8 cellular contexts compared by ENCODE assay signal in genomic region chr22:33018232-33018864, GRCh38. TPM values are rescaled to one million over a fixed set of nuclear protein-coding genes. Genes with fewer than 3 reads are reported as not detected.
A peak's percentile ranks its signal among the peaks of the same experiment; 100 is the strongest.
DNase-seq lines count a peak whose midpoint lies in the region; ATAC-seq and TF ChIP-seq lines count a peak whose summit lies in the region.

No MANE protein-coding gene starts in this region.

- DNase-seq in AML-193 (lab: John Stamatoyannopoulos, UW) (peak; percentile 9 to 25), GM20000 (ENCODE audit: low spot score) (peak; percentile 66), adipocyte (ENCODE audit: low read depth) (peak; percentile 83), right atrium auricular region (ENCODE audit: low spot score) (peak; percentile 59), gastrocnemius medialis (no peak), NCI-H2081 (lab: John Stamatoyannopoulos, UW) (no peak)

- peak overlapping the region; percentile 57; the same call in 1 of the 2 replicates for H2AFZ ChIP-seq in OCI-LY3 (ENCODE audit: low read depth, low read length)

- 0 out of 2 replicates have a peak, but pooled peaks cover 2% of the 10 kb centered on the region for H3K4me1 ChIP-seq in OCI-LY3 (ENCODE audit: low read length)
- no peaks in the 10 kb centered on the region for H3K4me1 ChIP-seq in adipocyte (ENCODE audit: control insufficient read depth, insufficient read depth, low read length)
- H3K4me1 ChIP-seq in right atrium auricular region, result no peaks in the 10 kb centered on the region
- H3K4me1 ChIP-seq in gastrocnemius medialis, result no peaks in the 10 kb centered on the region

- H3K4me3 ChIP-seq in OCI-LY3 (ENCODE audit: low read length), result no peak overlapping the region
- no peak overlapping the region for H3K4me3 ChIP-seq in adipocyte (ENCODE audit: low read length)
- H3K4me3 ChIP-seq in right atrium auricular region, result no peak overlapping the region
- H3K4me3 ChIP-seq in gastrocnemius medialis, result no peak overlapping the region

- H3K27ac ChIP-seq in OCI-LY3 (ENCODE audit: low read length) (no peak overlapping the region), right atrium auricular region (no peak overlapping the region), gastrocnemius medialis (no peak overlapping the region)

- H3K4me2 ChIP-seq in OCI-LY3 (ENCODE audit: low read length), result no peak overlapping the region

- H3K79me2 ChIP-seq in OCI-LY3 (ENCODE audit: low read length), result no peaks in the 10 kb centered on the region

- ATAC-seq in gastrocnemius medialis (no peak), GM21619 (IDR thresholded peaks at IDR 0.05; ENCODE audit: unreplicated experiment) (no peak)

- intact Hi-C loops in gastrocnemius medialis (cut with DNase I; ENCODE audit: low total_unique reads), result no loop called here

- H4K20me1 ChIP-seq in OCI-LY3 (ENCODE audit: insufficient read depth, low read length), result no peaks in the 10 kb centered on the region

- peaks cover 18% of the 10 kb centered on the region for H3K27me3 ChIP-seq in OCI-LY3 (ENCODE audit: low read depth, low read length)
- peaks cover 19% of the 10 kb centered on the region for H3K27me3 ChIP-seq in adipocyte (replicated peaks; ENCODE audit: control insufficient read depth, insufficient read depth, low read length)
- no peaks in the 10 kb centered on the region for H3K27me3 ChIP-seq in right atrium auricular region
- no peaks in the 10 kb centered on the region for H3K27me3 ChIP-seq in gastrocnemius medialis

- in situ Hi-C loops in gastrocnemius medialis (cut with MboI; ENCODE audit: low sequenced_read_pairs in 4 of 4), result loop anchor here in 1 of 4 donors (25.0 kb wide), 1 partner anchor 1031 kb away; no protein-coding TSS in a partner anchor

- TF ChIP-seq CTCF in GM20000 (IDR thresholded peaks at IDR 0.05; ENCODE audit: extremely low read depth, missing control alignments), result peak; percentile 92
- peak; percentile 94 for TF ChIP-seq CTCF in OCI-LY3 (IDR thresholded peaks at IDR 0.05; ENCODE audit: low read depth, low read length)
- peak; percentile 87 to 89 for TF ChIP-seq CTCF in right atrium auricular region (IDR thresholded peaks at IDR 0.05)
- peak in 4 of 5 experiments; percentile 52 to 79 (median 68) for TF ChIP-seq CTCF in gastrocnemius medialis (IDR thresholded peaks at IDR 0.05 in 4 of 5, conservative IDR thresholded peaks at IDR 0.05 in 1 of 5)

- H3K36me3 ChIP-seq in OCI-LY3 (replicated peaks; ENCODE audit: low read depth, low read length) (no peaks in the 10 kb centered on the region), adipocyte (ENCODE audit: control insufficient read depth, insufficient read depth, low read length, severe bottlenecking) (no peaks in the 10 kb centered on the region), right atrium auricular region (no peaks in the 10 kb centered on the region), gastrocnemius medialis (no peaks in the 10 kb centered on the region)

- no peak for TF ChIP-seq POLR2A in gastrocnemius medialis (IDR thresholded peaks at IDR 0.05)

- H3K9ac ChIP-seq in OCI-LY3 (ENCODE audit: low read length) (no peak overlapping the region), adipocyte (ENCODE audit: low read length) (no peak overlapping the region)

- H3K9me3 ChIP-seq in OCI-LY3 (ENCODE audit: insufficient read depth, low read length) (no peaks in the 10 kb centered on the region), adipocyte (ENCODE audit: control insufficient read depth, low read length) (no peaks in the 10 kb centered on the region), right atrium auricular region (no peaks in the 10 kb centered on the region), gastrocnemius medialis (no peaks in the 10 kb centered on the region)

RNA-seq across cellular contexts. Expression of gene SYN3, which starts 39.8 kb away (rescaled TPM):
- under 1 TPM; 0.44 to 0.51 TPM for total RNA-seq in right atrium auricular region
- total RNA-seq in gastrocnemius medialis, result under 1 TPM in 2 of 4 donors, not detected in 2; 0.10 to 0.62 TPM

Comparison
In these comparisons a context has a peak if more than half of its experiments do, and no peak if none do; other contexts are left out.
1. DNase-seq: peak in AML-193 (2 of 2), GM20000 (single experiment), adipocyte (single experiment) and right atrium auricular region (single experiment); none in gastrocnemius medialis (0 of 2) and NCI-H2081 (0 of 2).
2. Peak in every context shown above with its lines, with median percentiles within 50 percentile points of each other: CTCF ChIP-seq.